Comparison of ENCODE assay signal across 8 cellular contexts in the genomic region with DNA sequence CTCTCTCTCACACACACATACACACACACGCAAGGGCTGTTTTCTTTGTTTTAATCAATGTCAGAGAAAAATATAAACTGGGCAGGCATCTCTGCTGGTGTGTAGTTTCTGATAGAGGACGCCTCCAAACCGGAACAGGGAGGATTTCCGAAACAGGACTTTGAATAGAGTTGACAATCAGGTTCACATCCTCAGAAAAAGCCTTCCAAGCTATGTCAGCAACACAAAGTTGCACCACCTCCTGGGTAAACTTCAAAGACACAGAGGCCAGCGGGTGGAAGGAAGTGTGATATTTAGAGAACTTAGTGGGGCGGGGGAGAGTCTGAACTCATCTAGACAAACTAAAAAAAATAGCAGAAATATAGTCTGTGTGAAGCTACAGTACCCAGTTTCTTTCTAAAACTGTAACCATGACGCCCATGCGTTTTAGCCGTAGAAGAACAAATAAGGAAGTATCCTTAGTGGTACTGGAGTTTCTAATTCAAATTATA. TPM values are rescaled to one million over a fixed set of nuclear protein-coding genes. Genes with fewer than 3 reads are reported as not detected.
DNase-seq lines count a peak whose midpoint lies in the region; ATAC-seq and TF ChIP-seq lines count a peak whose summit lies in the region.

No MANE protein-coding gene starts in this region.

- H3K9ac ChIP-seq in BLaER1 treated with 17β-estradiol and CSF1 and Interleukin-3, amounts not matched to agents 10 nM and 100 nM: peak overlapping the region; percentile 91 to 100 (median 99)

- peak overlapping the region; percentile 71 to 94 (median 91) for H3K4me2 ChIP-seq in BLaER1 treated with 17β-estradiol and CSF1 and Interleukin-3, amounts not matched to agents 10 nM and 100 nM

- peak in 1 of 3 donors; percentile 8 for TF ChIP-seq POLR2A in body of pancreas (IDR thresholded peaks at IDR 0.05)

- DNase-seq in T-helper 1 cell (peak; percentile 36 to 79 (median 65)), body of pancreas (peak in 2 of 4 donors; percentile 18 to 63), kidney epithelial cell (ENCODE audit: low read depth) (no peak), kidney glomerular epithelial cell (lab: John Stamatoyannopoulos, UW) (no peak)
- peak in 2 of 3 donors; percentile 27 to 40 for DNase-seq in stimulated activated CD4-positive, alpha-beta T cell treated with anti-CD3 and anti-CD28 coated beads, Interleukin-12 subunit alpha, Interleukin-12 subunit beta, amount 100 ng/mL, for 48 hours (ENCODE audit: low read depth in 2 of 3, low spot score in 1 of 3)

- peaks cover 0 to 32% (median 16%) of the 10 kb centered on the region in 11 experiments; a peak in 16 of 22 replicates for H3K36me3 ChIP-seq in BLaER1 treated with 17β-estradiol and CSF1 and Interleukin-3, amounts not matched to agents 10 nM and 100 nM
- no peaks in the 10 kb centered on the region for H3K36me3 ChIP-seq in body of pancreas (replicated peaks in 1 of 2; ENCODE audit: insufficient read depth in 1 of 2, low read depth in 2 of 2)
- H3K36me3 ChIP-seq in kidney epithelial cell (ENCODE audit: control insufficient read depth, insufficient read depth, low read length): no peaks in the 10 kb centered on the region

- no peaks in the 10 kb centered on the region for H3K27me3 ChIP-seq in BLaER1 treated with 17β-estradiol and CSF1 and Interleukin-3, amounts not matched to agents 10 nM and 100 nM
- H3K27me3 ChIP-seq in body of pancreas (no peaks in the 10 kb centered on the region), kidney epithelial cell (ENCODE audit: control insufficient read depth, insufficient read depth, low read length) (no peaks in the 10 kb centered on the region)

- peak overlapping the region; percentile 89 to 100 (median 99) for H3K27ac ChIP-seq in BLaER1 treated with 17β-estradiol and CSF1 and Interleukin-3, amounts not matched to agents 10 nM and 100 nM
- H3K27ac ChIP-seq in body of pancreas: peak overlapping the region in 2 of 4 donors; percentile 53 to 59

- TF ChIP-seq CTCF in body of pancreas (IDR thresholded peaks at IDR 0.05) (no peak), kidney epithelial cell (IDR thresholded peaks at IDR 0.05; ENCODE audit: insufficient read depth, low read length, poor library complexity, severe bottlenecking) (no peak)

- intact Hi-C loops in body of pancreas (cut with DNase I): no loop called here

- ATAC-seq in HG02610 (IDR thresholded peaks at IDR 0.05; ENCODE audit: unreplicated experiment) (peak; percentile 12), body of pancreas (peak; percentile 25), GM18520 (IDR thresholded peaks at IDR 0.05; ENCODE audit: unreplicated experiment) (no peak)

- 1 to 2% methylated on average over 9 of the region's 9 CpGs for WGBS in body of pancreas, 2 donors

- peak overlapping the region; percentile 79 to 99 (median 95) for H3K4me3 ChIP-seq in BLaER1 treated with 17β-estradiol and CSF1 and Interleukin-3, amounts not matched to agents 10 nM and 100 nM
- H3K4me3 ChIP-seq in body of pancreas (no peak overlapping the region), kidney epithelial cell (ENCODE audit: low read depth, low read length) (peak overlapping the region; percentile 57)

- no peaks in the 10 kb centered on the region; a peak in 2 of 22 replicates for H3K9me3 ChIP-seq in BLaER1 treated with 17β-estradiol and CSF1 and Interleukin-3, amounts not matched to agents 10 nM and 100 nM (replicated peaks in 1 of 11)
- no peaks in the 10 kb centered on the region for H3K9me3 ChIP-seq in body of pancreas

- peaks cover 23 to 49% (median 43%) of the 10 kb centered on the region in 10 experiments for H3K4me1 ChIP-seq in BLaER1 treated with 17β-estradiol and CSF1 and Interleukin-3, amounts not matched to agents 10 nM and 100 nM
- H3K4me1 ChIP-seq in body of pancreas: peaks cover 20% of the 10 kb centered on the region

- peaks cover 0 to 30% (median 13%) of the 10 kb centered on the region in 11 experiments; a peak in 11 of 22 replicates for H4K20me1 ChIP-seq in BLaER1 treated with 17β-estradiol and CSF1 and Interleukin-3, amounts not matched to agents 10 nM and 100 nM

RNA-seq across cellular contexts. Expression of a gene that starts 1.2 kb away (rescaled TPM):
- total RNA-seq in body of pancreas (1 to 10 TPM in 1 of 2 donors, under 1 TPM in 1; 0.66 to 2.1 TPM), kidney epithelial cell (0.21 and 2.3 TPM in 2 replicates)

Comparison
In these comparisons a context has a peak if more than half of its experiments do, and no peak if none do; other contexts are left out.
1. H3K4me3 ChIP-seq: peak in BLaER1 treated with 17β-estradiol and CSF1 and Interleukin-3, amounts not matched to agents 10 nM and 100 nM (10 of 10) and kidney epithelial cell (single experiment); none in body of pancreas (0 of 2).
2. DNase-seq: peak in T-helper 1 cell (5 of 5) and stimulated activated CD4-positive, alpha-beta T cell treated with anti-CD3 and anti-CD28 coated beads, Interleukin-12 subunit alpha, Interleukin-12 subunit beta, amount 100 ng/mL, for 48 hours (2 of 3); none in kidney epithelial cell (single experiment) and kidney glomerular epithelial cell (single experiment).